In genomic region chr19:14149509-14149994, GRCh38 we compare ENCODE assay signal across 8 cellular contexts. TPM values are rescaled to one million over a fixed set of nuclear protein-coding genes. Genes with fewer than 3 reads are reported as not detected.
A peak's percentile ranks its signal among the peaks of the same experiment; 100 is the strongest.
DNase-seq lines count a peak whose midpoint lies in the region; ATAC-seq and TF ChIP-seq lines count a peak whose summit lies in the region.

No MANE protein-coding gene starts in this region.

- H3K36me3 ChIP-seq in BLaER1 (peaks cover 29% of the 10 kb centered on the region), suprapubic skin (peaks cover 24% of the 10 kb centered on the region)

- H3K4me3 ChIP-seq in BLaER1 = peak overlapping the region; percentile 56
- peak overlapping the region; percentile 58 for H3K4me3 ChIP-seq in coronary artery
- H3K4me3 ChIP-seq in suprapubic skin = peak overlapping the region; percentile 36

- TF ChIP-seq EP300 in suprapubic skin (IDR thresholded peaks at IDR 0.05) = no peak

- DNase-seq in coronary artery (ENCODE audit: low spot score) (peak; percentile 86), midbrain (lab: John Stamatoyannopoulos, UW) (peak; percentile 68), suprapubic skin (ENCODE audit: low spot score in 2 of 2) (peak in 1 of 2 donors; percentile 86), NCI-H1417 treated with DMSO at 0.1 percent for 48 hours (lab: John Stamatoyannopoulos, UW) (no peak), OCI-M1 (lab: John Stamatoyannopoulos, UW) (no peak)

- peak; percentile 66 to 73 for ATAC-seq in activated CD4-positive, CD25-positive, alpha-beta regulatory T cell treated with anti-CD3 and anti-CD28 coated beads, Interleukin-2, amount 50 U/mL, for 24 hours
- ATAC-seq in HG02798 (IDR thresholded peaks at IDR 0.05; ENCODE audit: poor library complexity, unreplicated experiment) = no peak

- no peaks in the 10 kb centered on the region for H3K9me3 ChIP-seq in BLaER1
- H3K9me3 ChIP-seq in suprapubic skin = no peaks in the 10 kb centered on the region

- H3K27me3 ChIP-seq in BLaER1 = no peaks in the 10 kb centered on the region
- H3K27me3 ChIP-seq in suprapubic skin = no peaks in the 10 kb centered on the region

- WGBS in suprapubic skin = 0% methylated on average over 21 of the region's 21 CpGs

- H3K27ac ChIP-seq in BLaER1 (peak overlapping the region; percentile 79), coronary artery (peak overlapping the region; percentile 47 to 84), suprapubic skin (peak overlapping the region; percentile 56)

- peak overlapping the region; percentile 96 for H3K4me2 ChIP-seq in BLaER1

- TF ChIP-seq CTCF in coronary artery (IDR thresholded peaks at IDR 0.05) = no peak
- no peak for TF ChIP-seq CTCF in suprapubic skin (IDR thresholded peaks at IDR 0.05)

- peaks cover 61% of the 10 kb centered on the region for H3K4me1 ChIP-seq in BLaER1
- peaks cover 37% of the 10 kb centered on the region for H3K4me1 ChIP-seq in suprapubic skin

- TF ChIP-seq POLR2A in suprapubic skin (IDR thresholded peaks at IDR 0.05) = no peak

- H3K9ac ChIP-seq in BLaER1 = peak overlapping the region; percentile 72

- H4K20me1 ChIP-seq in BLaER1 = peaks cover 8% of the 10 kb centered on the region; the same call in 1 of the 2 replicates

RNA-seq across cellular contexts. Expression of gene ASF1B, which starts 13.2 kb away (rescaled TPM):
- 1 to 10 TPM; 3.4 to 8.8 (median 7.8) TPM for total RNA-seq in suprapubic skin

RNA-seq across cellular contexts. Expression of gene PRKACA, which starts 32.0 kb away (rescaled TPM):
- total RNA-seq in suprapubic skin = 10 to 100 TPM; 22.1 to 42.6 (median 31.2) TPM

RNA-seq across cellular contexts. Expression of gene ADGRL1, which starts 56.4 kb away (rescaled TPM):
- total RNA-seq in suprapubic skin = 10 to 100 TPM; 22.3 to 36.4 (median 27.3) TPM

RNA-seq across cellular contexts. Expression of gene SAMD1, which starts 59.0 kb away (rescaled TPM):
- total RNA-seq in suprapubic skin = 10 to 100 TPM; 22.4 to 34.9 (median 29.1) TPM

Comparison
In these comparisons a context has a peak if more than half of its experiments do, and no peak if none do; other contexts are left out.
1. DNase-seq: peak in coronary artery (single experiment) and midbrain (single experiment); none in NCI-H1417 treated with DMSO at 0.1 percent for 48 hours (single experiment) and OCI-M1 (single experiment).
2. Peak in every context shown above with its lines, with median percentiles within 50 percentile points of each other: H3K27ac ChIP-seq and H3K4me3 ChIP-seq.